In genomic region chr14:101812071-101812470, GRCh38 we compare ENCODE assay signal across 9 cellular contexts. TPM values are rescaled to one million over a fixed set of nuclear protein-coding genes. Genes with fewer than 3 reads are reported as not detected.
DNase-seq lines count a peak whose midpoint lies in the region; ATAC-seq and TF ChIP-seq lines count a peak whose summit lies in the region.
"Had no signal": no experiment of that assay in that cellular context is flagged by ENCODE, and none has a peak within 500 bp of the region (broad histone marks: within the 10 kb centered on the region; RNA-seq: fewer than 3 reads in every experiment).

No MANE protein-coding gene starts in this region.

- peaks cover 5% of the 10 kb centered on the region for H3K36me3 Mint-ChIP-seq in natural killer cell treated with Interleukin-12 subunit alpha and Interleukin-12 subunit beta and Interleukin-15 and Interleukin-18, amount 100 ng/mL, for 72 hours

- H3K27ac ChIP-seq in A673 (ENCODE audit: low read depth, low read length, poor library complexity, severe bottlenecking): peak overlapping the region; percentile 35
- H3K27ac ChIP-seq in HEK293 (ENCODE audit: extremely low read depth, low read depth, low read length): no peak overlapping the region
- H3K27ac ChIP-seq in body of pancreas: peak overlapping the region; percentile 19 to 99 (median 98)

- ATAC-seq in body of pancreas (no peak), GM18502 (IDR thresholded peaks at IDR 0.05; ENCODE audit: poor library complexity, unreplicated experiment) (no peak), HG03520 (IDR thresholded peaks at IDR 0.05; ENCODE audit: unreplicated experiment) (no peak), GM19452 (IDR thresholded peaks at IDR 0.05; ENCODE audit: unreplicated experiment) (no peak)
- no peak for ATAC-seq in natural killer cell treated with Interleukin-12 subunit alpha and Interleukin-12 subunit beta and Interleukin-15 and Interleukin-18, amount 100 ng/mL, for 72 hours

- DNase-seq in A673 (ENCODE audit: low spot score) (no peak), body of pancreas (peak in 2 of 4 donors; percentile 38 to 57), Kasumi-1 (lab: John Stamatoyannopoulos, UW) (no peak)
- DNase-seq in natural killer cell treated with Interleukin-12 subunit alpha and Interleukin-12 subunit beta and Interleukin-15 and Interleukin-18, amount 100 ng/mL, for 72 hours (ENCODE audit: low spot score): no peak
- DNase-seq: kidney had no signal

- no peak overlapping the region for H3K4me3 ChIP-seq in A673 (ENCODE audit: low read depth, low read length, poor library complexity, severe bottlenecking)
- no peak overlapping the region for H3K4me3 ChIP-seq in HEK293 (ENCODE audit: low read depth, low read length)
- H3K4me3 ChIP-seq in body of pancreas: no peak overlapping the region

- H3K27me3 ChIP-seq in A673 (replicated peaks; ENCODE audit: insufficient read depth, low read depth, low read length, poor library complexity): no peaks in the 10 kb centered on the region
- no peaks in the 10 kb centered on the region for H3K27me3 ChIP-seq in body of pancreas

- H3K9me3 Mint-ChIP-seq in natural killer cell treated with Interleukin-12 subunit alpha and Interleukin-12 subunit beta and Interleukin-15 and Interleukin-18, amount 100 ng/mL, for 72 hours: no peaks in the 10 kb centered on the region

- WGBS in body of pancreas, 2 donors: 46 to 49% methylated on average over 11 of the region's 11 CpGs

- H3K27me3 Mint-ChIP-seq in natural killer cell treated with Interleukin-12 subunit alpha and Interleukin-12 subunit beta and Interleukin-15 and Interleukin-18, amount 100 ng/mL, for 72 hours: no peaks in the 10 kb centered on the region

- no peaks in the 10 kb centered on the region for H3K9me3 ChIP-seq in A673 (ENCODE audit: low read depth, low read length, poor library complexity, severe bottlenecking)
- H3K9me3 ChIP-seq in HEK293 (ENCODE audit: control insufficient read depth, insufficient read depth, low read depth, low read length): no peaks in the 10 kb centered on the region
- no peaks in the 10 kb centered on the region for H3K9me3 ChIP-seq in body of pancreas

- intact Hi-C loops in A673 (cut with micrococcal nuclease; ENCODE audit: unreplicated experiment): no loop called here
- intact Hi-C loops in body of pancreas (cut with DNase I): no loop called here

- POLR2A ChIA-PET in A673 (lab: Charles Lee; ENCODE audit: low non-redundant PET): no interaction called here
- POLR2A ChIA-PET in HEK293 (lab: Yijun Ruan, JAX): no interaction called here

- H3K4me1 ChIP-seq in A673 (ENCODE audit: insufficient read depth, low read length, poor library complexity, severe bottlenecking) (peaks cover 19% of the 10 kb centered on the region), HEK293 (ENCODE audit: control insufficient read depth, insufficient read depth, low read length) (peaks cover 10% of the 10 kb centered on the region), body of pancreas (peaks cover 60% of the 10 kb centered on the region)

- peak overlapping the region; percentile 97 for H3K4me3 Mint-ChIP-seq in natural killer cell treated with Interleukin-12 subunit alpha and Interleukin-12 subunit beta and Interleukin-15 and Interleukin-18, amount 100 ng/mL, for 72 hours

- CTCF ChIA-PET in A673 (lab: Charles Lee): no interaction called here
- CTCF ChIA-PET in HEK293 (lab: Yijun Ruan, JAX): no interaction called here

- TF ChIP-seq CTCF in A673 (conservative IDR thresholded peaks at IDR 0.05; ENCODE audit: low read depth, low read length) (no peak), HEK293 (tag by site-specific recombination; IDR thresholded peaks at IDR 0.05) (no peak), body of pancreas (IDR thresholded peaks at IDR 0.05) (peak in 3 of 7 experiments; percentile 5 to 21 (median 20))

- peak overlapping the region; percentile 96 to 99 for H3K27ac Mint-ChIP-seq in natural killer cell treated with Interleukin-12 subunit alpha and Interleukin-12 subunit beta and Interleukin-15 and Interleukin-18, amount 100 ng/mL, for 72 hours

- H3K36me3 ChIP-seq in A673 (ENCODE audit: insufficient read depth, low read length, poor library complexity, severe bottlenecking): no peaks in the 10 kb centered on the region
- peaks cover 0 to 12% of the 10 kb centered on the region in 2 experiments; a peak in 1 of 3 replicates for H3K36me3 ChIP-seq in HEK293 (ENCODE audit: control insufficient read depth in 2 of 2, insufficient read depth in 1 of 2, low read length in 2 of 2)
- H3K36me3 ChIP-seq in body of pancreas (replicated peaks in 1 of 2; ENCODE audit: insufficient read depth in 1 of 2, low read depth in 2 of 2): no peaks in the 10 kb centered on the region

- TF ChIP-seq POLR2A in body of pancreas (IDR thresholded peaks at IDR 0.05): no peak

- H3K4me1 Mint-ChIP-seq in natural killer cell treated with Interleukin-12 subunit alpha and Interleukin-12 subunit beta and Interleukin-15 and Interleukin-18, amount 100 ng/mL, for 72 hours (ENCODE audit: low read depth in 2 of 2): peaks cover 50 to 74% of the 10 kb centered on the region in 2 donors

- no TSS peak for BruUV-seq in A673 (replicated peaks; lab: Mats Ljungman, UMichigan)

TF ChIP-seq in HEK293, 187 proteins besides CTCF, POLR2A, EP300 and RAD21:
- no peak for TF ChIP-seq BCL11B (tag by site-specific recombination; IDR thresholded peaks at IDR 0.05; ENCODE audit: low read depth)
- TF ChIP-seq PRDM10 (tag by site-specific recombination; IDR thresholded peaks at IDR 0.05): peak; percentile 82

RNA-seq across cellular contexts. Expression of gene PPP2R5C, which starts 50.6 kb away (rescaled TPM):
- total RNA-seq in A673 (2021) (113 and 124 TPM in 2 replicates), body of pancreas (10 to 100 TPM; 59.0 to 77.6 TPM)
- 100 to 1,000 TPM; 149 to 210 TPM for total RNA-seq in natural killer cell treated with Interleukin-12 subunit alpha and Interleukin-12 subunit beta and Interleukin-15 and Interleukin-18, amount 100 ng/mL, for 72 hours
